ENCODE assay signal across 8 cellular contexts in the genomic region with DNA sequence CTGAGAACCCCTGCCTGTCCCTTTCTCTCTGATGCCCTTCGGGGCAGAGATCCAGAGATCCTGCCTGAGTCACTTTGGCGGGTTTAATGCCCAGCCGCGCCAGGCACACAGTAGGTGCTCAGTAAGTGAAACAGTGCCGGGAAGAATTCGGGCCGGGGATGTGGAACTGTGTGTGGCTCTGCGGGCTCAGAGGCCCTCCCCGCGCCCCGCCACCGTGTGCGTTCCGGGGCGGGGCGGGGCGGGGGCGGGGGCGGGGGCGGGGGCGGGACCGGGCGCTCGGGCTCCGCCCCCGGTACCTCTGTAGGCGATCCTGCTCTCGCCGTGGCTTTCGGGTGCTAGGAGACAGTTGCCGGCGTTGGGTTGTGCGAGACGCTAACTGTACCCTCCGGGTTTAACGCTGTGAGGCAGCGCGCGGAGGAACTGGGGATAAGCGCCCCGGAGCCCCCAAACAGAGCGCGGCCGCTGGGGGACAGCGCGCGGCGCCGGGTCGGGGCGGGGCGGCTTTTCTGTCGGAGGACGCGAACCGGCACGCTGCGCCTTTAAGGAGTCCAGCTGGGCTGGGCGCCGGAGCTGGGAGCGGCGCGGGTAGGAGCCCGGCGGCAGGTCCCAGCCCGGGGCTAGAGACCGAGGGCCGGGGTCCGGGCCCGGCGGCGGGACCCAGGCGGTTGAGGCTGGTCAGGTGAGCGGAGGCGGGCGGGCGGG.
A peak's percentile ranks its signal among the peaks of the same experiment; 100 is the strongest.
DNase-seq lines count a peak whose midpoint lies in the region; ATAC-seq lines count a peak whose summit lies in the region.

TSS of gene ABHD6 (plus strand) at position 555 of the 702 bp plus-strand sequence. CDS start 18,795 bp downstream, outside the sequence.

- peaks cover 9% of the 10 kb centered on the region for H3K27me3 Mint-ChIP-seq in central memory CD8-positive, alpha-beta T cell

- peaks cover 8% of the 10 kb centered on the region for H3K36me3 Mint-ChIP-seq in central memory CD8-positive, alpha-beta T cell (ENCODE audit: insufficient read depth)

- H3K4me3 Mint-ChIP-seq in central memory CD8-positive, alpha-beta T cell = peak within 1 kb of the TSS; percentile 85

- H3K27ac Mint-ChIP-seq in central memory CD8-positive, alpha-beta T cell (ENCODE audit: low read depth) = peak within 1 kb of the TSS; percentile 80

- H3K4me1 Mint-ChIP-seq in central memory CD8-positive, alpha-beta T cell = peaks cover 17% of the 10 kb centered on the region

- peak; percentile 71 for DNase-seq in NCI-H146 (lab: John Stamatoyannopoulos, UW)
- DNase-seq in NCI-H146 treated with DMSO at 0.1 percent for 48 hours (lab: John Stamatoyannopoulos, UW; ENCODE audit: unreplicated experiment) = no peak
- peak; percentile 42 for DNase-seq in NCI-H1092 treated with DMSO at 0.1 percent for 48 hours (lab: John Stamatoyannopoulos, UW)
- peak; percentile 61 for DNase-seq in activated CD4-positive, CD25-positive, alpha-beta regulatory T cell treated with anti-CD3 and anti-CD28 coated beads, Interleukin-2, amount 50 U/mL, for 16 hours (ENCODE audit: low read depth, low spot score)
- DNase-seq in central memory CD8-positive, alpha-beta T cell (ENCODE audit: low spot score in 2 of 2) = peak; percentile 78 to 85
- peak; percentile 57 for DNase-seq in kidney glomerular epithelial cell (lab: John Stamatoyannopoulos, UW)
- peak; percentile 54 to 72 (median 66) for DNase-seq in stimulated activated CD4-positive, alpha-beta T cell treated with anti-CD3 and anti-CD28 coated beads, Interleukin-1b, Interleukin-23, amount 100 ng/mL, for 24 hours (ENCODE audit: low read depth in 4 of 4, low spot score in 1 of 4)

- ATAC-seq in HG02610 (IDR thresholded peaks at IDR 0.05; ENCODE audit: unreplicated experiment) = peak; percentile 75
- peak; percentile 82 for ATAC-seq in central memory CD8-positive, alpha-beta T cell (replicated peaks; ENCODE audit: extremely low read depth, poor library complexity, severe bottlenecking)

- H3K9me3 Mint-ChIP-seq in central memory CD8-positive, alpha-beta T cell = no peaks in the 10 kb centered on the region
